In genomic region chr9:127838375-127839078, GRCh38 we compare ENCODE assay signal across 8 cellular contexts. TPM values are rescaled to one million over a fixed set of nuclear protein-coding genes. Genes with fewer than 3 reads are reported as not detected.
DNase-seq lines count a peak whose midpoint lies in the region; ATAC-seq and TF ChIP-seq lines count a peak whose summit lies in the region.

No MANE protein-coding gene starts in this region.

- H3K4me1 ChIP-seq in tibial artery: peaks cover 5 to 59% (median 45%) of the 10 kb centered on the region in 4 donors

- no peak for ATAC-seq in GM19455 (IDR thresholded peaks at IDR 0.05; ENCODE audit: unreplicated experiment)
- ATAC-seq in activated CD8-positive, alpha-beta T cell treated with anti-CD3 and anti-CD28 coated beads, Interleukin-2, amount 10 ng/mL, durations not matched to agents 7 days and 5 days: no peak

- CTCF ChIA-PET in activated CD8-positive, alpha-beta T cell treated with anti-CD3 and anti-CD28 coated beads, Interleukin-2, amount 10 ng/mL, durations not matched to agents 7 days and 5 days (lab: Charles Lee): no interaction called here

- no peaks in the 10 kb centered on the region for H3K9me3 Mint-ChIP-seq in activated CD8-positive, alpha-beta T cell treated with anti-CD3 and anti-CD28 coated beads, Interleukin-2, amount 10 ng/mL, durations not matched to agents 7 days and 5 days (ENCODE audit: insufficient read depth)

- H3K4me1 Mint-ChIP-seq in activated CD8-positive, alpha-beta T cell treated with anti-CD3 and anti-CD28 coated beads, Interleukin-2, amount 10 ng/mL, durations not matched to agents 7 days and 5 days (ENCODE audit: low read depth): peaks cover 8% of the 10 kb centered on the region

- H3K27ac Mint-ChIP-seq in activated CD8-positive, alpha-beta T cell treated with anti-CD3 and anti-CD28 coated beads, Interleukin-2, amount 10 ng/mL, durations not matched to agents 7 days and 5 days: no peak overlapping the region

- TF ChIP-seq CTCF in tibial artery (IDR thresholded peaks at IDR 0.05): no peak

- no peak overlapping the region for H3K4me3 Mint-ChIP-seq in activated CD8-positive, alpha-beta T cell treated with anti-CD3 and anti-CD28 coated beads, Interleukin-2, amount 10 ng/mL, durations not matched to agents 7 days and 5 days

- peaks cover 0 to 26% (median 9%) of the 10 kb centered on the region in 3 donors for H3K36me3 ChIP-seq in tibial artery

- H3K27me3 ChIP-seq in tibial artery: no peaks in the 10 kb centered on the region

- no peaks in the 10 kb centered on the region for H3K27me3 Mint-ChIP-seq in activated CD8-positive, alpha-beta T cell treated with anti-CD3 and anti-CD28 coated beads, Interleukin-2, amount 10 ng/mL, durations not matched to agents 7 days and 5 days (ENCODE audit: low read depth)

- peaks cover 6% of the 10 kb centered on the region for H3K36me3 Mint-ChIP-seq in activated CD8-positive, alpha-beta T cell treated with anti-CD3 and anti-CD28 coated beads, Interleukin-2, amount 10 ng/mL, durations not matched to agents 7 days and 5 days (ENCODE audit: low read depth)

- DNase-seq in M059J (ENCODE audit: low read depth) (peak; percentile 99), dermis microvascular lymphatic vessel endothelial cell (ENCODE audit: low read depth in 2 of 2) (peak; percentile 75 to 98), lung microvascular endothelial cell (ENCODE audit: low read depth in 2 of 2) (peak; percentile 82 to 98), tibial artery (peak; percentile 90 to 93), NOMO-1 (lab: John Stamatoyannopoulos, UW; ENCODE audit: unreplicated experiment in 2 of 2) (no peak), NCI-H2227 treated with DMSO at 0.1 percent for 48 hours (lab: John Stamatoyannopoulos, UW) (no peak)
- DNase-seq in activated CD8-positive, alpha-beta T cell treated with anti-CD3 and anti-CD28 coated beads, Interleukin-2, amount 10 ng/mL, durations not matched to agents 7 days and 5 days: no peak

- peak overlapping the region; percentile 84 to 86 for H3K27ac ChIP-seq in tibial artery

- intact Hi-C loops in tibial artery (cut with DNase I; ENCODE audit: low total_unique reads): no loop called here

- no peaks in the 10 kb centered on the region for H3K9me3 ChIP-seq in tibial artery

- H3K4me3 ChIP-seq in tibial artery: no peak overlapping the region

- POLR2A ChIA-PET in activated CD8-positive, alpha-beta T cell treated with anti-CD3 and anti-CD28 coated beads, Interleukin-2, amount 10 ng/mL, durations not matched to agents 7 days and 5 days (lab: Charles Lee): no interaction called here

RNA-seq across cellular contexts. Expression of gene ENG, which starts 15.9 kb away (rescaled TPM):
- total RNA-seq in M059J (2014; rRNA removed; shearing (Covaris generic)): 25.9 and 46.1 TPM in 2 replicates
- 30.0 and 91.3 TPM in 2 replicates for total RNA-seq in dermis microvascular lymphatic vessel endothelial cell
- 34.0 and 51.6 TPM in 2 replicates for total RNA-seq in lung microvascular endothelial cell
- 10 to 100 TPM; 22.9 to 24.3 TPM for total RNA-seq in activated CD8-positive, alpha-beta T cell treated with anti-CD3 and anti-CD28 coated beads, Interleukin-2, amount 10 ng/mL, durations not matched to agents 7 days and 5 days

RNA-seq across cellular contexts. Expression of gene FPGS, which starts 35.8 kb away (rescaled TPM):
- 46.2 and 76.4 TPM in 2 replicates for total RNA-seq in M059J (2014; rRNA removed; shearing (Covaris generic))
- 60.3 and 64.5 TPM in 2 replicates for total RNA-seq in dermis microvascular lymphatic vessel endothelial cell
- 39.7 and 51.0 TPM in 2 replicates for total RNA-seq in lung microvascular endothelial cell
- total RNA-seq in activated CD8-positive, alpha-beta T cell treated with anti-CD3 and anti-CD28 coated beads, Interleukin-2, amount 10 ng/mL, durations not matched to agents 7 days and 5 days: 10 to 100 TPM; 91.5 to 98.3 TPM

RNA-seq across cellular contexts. Expression of gene AK1, which starts 38.9 kb away (rescaled TPM):
- total RNA-seq in M059J (2014; rRNA removed; shearing (Covaris generic)): 58.5 and 86.3 TPM in 2 replicates
- total RNA-seq in dermis microvascular lymphatic vessel endothelial cell (20.4 and 23.0 TPM in 2 replicates), lung microvascular endothelial cell (22.0 and 24.8 TPM in 2 replicates)
- total RNA-seq in activated CD8-positive, alpha-beta T cell treated with anti-CD3 and anti-CD28 coated beads, Interleukin-2, amount 10 ng/mL, durations not matched to agents 7 days and 5 days: 10 to 100 TPM; 22.4 to 30.4 TPM

RNA-seq across cellular contexts. Expression of gene CDK9, which starts 52.7 kb away (rescaled TPM):
- 31.8 and 33.2 TPM in 2 replicates for total RNA-seq in M059J (2014; rRNA removed; shearing (Covaris generic))
- total RNA-seq in dermis microvascular lymphatic vessel endothelial cell: 75.0 and 93.9 TPM in 2 replicates
- 57.1 and 70.0 TPM in 2 replicates for total RNA-seq in lung microvascular endothelial cell
- total RNA-seq in activated CD8-positive, alpha-beta T cell treated with anti-CD3 and anti-CD28 coated beads, Interleukin-2, amount 10 ng/mL, durations not matched to agents 7 days and 5 days: 100 to 1,000 TPM; 132 to 136 TPM

Comparison
In these comparisons a context has a peak if more than half of its experiments do, and no peak if none do; other contexts are left out.
1. DNase-seq: peak in M059J (single experiment), dermis microvascular lymphatic vessel endothelial cell (2 of 2), lung microvascular endothelial cell (2 of 2) and tibial artery (2 of 2); none in NOMO-1 (0 of 2), NCI-H2227 treated with DMSO at 0.1 percent for 48 hours (single experiment) and activated CD8-positive, alpha-beta T cell treated with anti-CD3 and anti-CD28 coated beads, Interleukin-2, amount 10 ng/mL, durations not matched to agents 7 days and 5 days (single experiment).